In genomic region chr10:89228136-89228535, GRCh38 we compare ENCODE assay signal across 23 cellular contexts. TPM values are rescaled to one million over a fixed set of nuclear protein-coding genes. Genes with fewer than 3 reads are reported as not detected.
"Had no signal": no experiment of that assay in that cellular context is flagged by ENCODE, and none has a peak within 500 bp of the region (broad histone marks: within the 10 kb centered on the region; RNA-seq: fewer than 3 reads in every experiment).

No MANE protein-coding gene starts in this region.

- H3K4me3 Mint-ChIP-seq: IgD-negative memory B cell had no signal

- ATAC-seq: K562 had no signal

- H3K9me3 Mint-ChIP-seq: IgD-negative memory B cell had no signal

- H3K27ac Mint-ChIP-seq: IgD-negative memory B cell had no signal

- H3K27ac ChIP-seq: HL-60, KMS-11, SJSA1, SK-N-MC had no signal

- H3K27me3 ChIP-seq: SJSA1 had no signal

- DNase-seq: Kasumi-1, MM.1S, NCI-H1092 treated with DMSO at 0.1 percent for 48 hours, NCI-H1436, NCI-H187, NCI-H2029, NCI-H2081 treated with DMSO at 0.1 percent for 48 hours, NCI-H2171, NCI-H226, NCI-H446, NCI-H510A, NCI-H524 treated with DMSO at 0.1 percent for 48 hours, NCI-H69, NCI-H774, Right ventricle myocardium superior, RPMI8226, SIG-M5 had no signal

- H3K4me1 Mint-ChIP-seq: IgD-negative memory B cell had no signal

- H3K27me3 Mint-ChIP-seq: IgD-negative memory B cell had no signal

RNA-seq across cellular contexts. Expression of gene CH25H, which starts 21.0 kb away (rescaled TPM):
- total RNA-seq: K562 had no signal
